In genomic region chr7:50197547-50197946, GRCh38 we compare ENCODE assay signal across 9 cellular contexts.
DNase-seq lines count a peak whose midpoint lies in the region; ATAC-seq, FAIRE-seq and TF ChIP-seq lines count a peak whose summit lies in the region.
"Had no signal": no experiment of that assay in that cellular context is flagged by ENCODE, and none has a peak within 500 bp of the region (broad histone marks: within the 10 kb centered on the region; RNA-seq: fewer than 3 reads in every experiment).

No MANE protein-coding gene starts in this region.

- no peak overlapping the region for H3K4me3 ChIP-seq in kidney (ENCODE audit: low read length in 2 of 2)
- no peak overlapping the region for H3K4me3 ChIP-seq in SK-N-SH (ENCODE audit: low read depth in 2 of 2, low read length in 1 of 2)
- no peak overlapping the region for H3K4me3 ChIP-seq in breast epithelium

- no peaks in the 10 kb centered on the region for H3F3A ChIP-seq in SK-N-SH (replicated peaks; ENCODE audit: insufficient read depth)

- H3K27me3 ChIP-seq in SK-N-SH (ENCODE audit: insufficient read depth) (no peaks in the 10 kb centered on the region), breast epithelium (peaks cover 0 to under 1% of the 10 kb centered on the region in 2 donors)

- no peak for TF ChIP-seq CTCF in WTC11 (IDR thresholded peaks at IDR 0.05)
- TF ChIP-seq CTCF in kidney (IDR thresholded peaks at IDR 0.05; ENCODE audit: borderline replicate concordance, extremely low read depth, insufficient read depth), result no peak
- no peak for TF ChIP-seq CTCF in SK-N-SH (IDR thresholded peaks at IDR 0.05)
- no peak for TF ChIP-seq CTCF in breast epithelium (IDR thresholded peaks at IDR 0.05)

- no peaks in the 10 kb centered on the region for H3K36me3 Mint-ChIP-seq in WTC11
- H3K36me3 Mint-ChIP-seq: IgD-negative memory B cell had no signal

- H3K4me3 Mint-ChIP-seq in WTC11, result no peak overlapping the region

- H3K79me2 ChIP-seq in SK-N-SH (ENCODE audit: insufficient read depth), result no peaks in the 10 kb centered on the region

- CTCF ChIA-PET in WTC11 (lab: Charles Lee) (interaction anchor here (0.9 kb wide), 1 partner anchor 105 kb away, joined by 3 read pairs; no protein-coding TSS in a partner anchor), SK-N-SH (lab: Yijun Ruan, JAX) (interaction anchor here (4.4 kb wide), 1 partner anchor 8 kb away, joined by 20 read pairs; no protein-coding TSS in a partner anchor)

- POLR2A ChIA-PET in WTC11 (lab: Charles Lee) (no interaction called here), SK-N-SH (lab: Yijun Ruan, JAX) (no interaction called here)

- no peak for FAIRE-seq in kidney (lab: Jason Lieb, UNC)

- no peaks in the 10 kb centered on the region for H3K9me3 Mint-ChIP-seq in WTC11
- H3K9me3 Mint-ChIP-seq: IgD-negative memory B cell had no signal

- ATAC-seq in GM18909 (IDR thresholded peaks at IDR 0.05; ENCODE audit: poor library complexity, unreplicated experiment) (peak; percentile 87), HG02938 (IDR thresholded peaks at IDR 0.05; ENCODE audit: unreplicated experiment) (peak; percentile 75), WTC11 (peak; percentile 99)

- no peak for TF ChIP-seq RAD21 in SK-N-SH (IDR thresholded peaks at IDR 0.05; ENCODE audit: low read length)

- H3K27me3 Mint-ChIP-seq in WTC11 (ENCODE audit: low read depth), result no peaks in the 10 kb centered on the region
- H3K27me3 Mint-ChIP-seq: IgD-negative memory B cell had no signal

- no peaks in the 10 kb centered on the region for H4K20me1 ChIP-seq in SK-N-SH (ENCODE audit: insufficient read depth)

- intact Hi-C loops in kidney (cut with DNase I), result no loop called here
- intact Hi-C loops in breast epithelium (cut with DNase I; ENCODE audit: low total_unique reads), result no loop called here

- H3K27ac ChIP-seq in kidney (ENCODE audit: low read depth in 2 of 2, low read length in 2 of 2) (no peak overlapping the region), SK-N-SH (ENCODE audit: low read depth in 2 of 2, low read length in 1 of 2) (no peak overlapping the region), breast epithelium (no peak overlapping the region)

- H3K4me1 ChIP-seq in kidney (ENCODE audit: control insufficient read depth in 1 of 2, insufficient read depth in 1 of 2, low read depth in 1 of 2, low read length in 2 of 2) (no peaks in the 10 kb centered on the region), SK-N-SH (ENCODE audit: control insufficient read depth in 1 of 2, insufficient read depth in 2 of 2, low read depth in 1 of 2, low read length in 1 of 2) (no peaks in the 10 kb centered on the region), breast epithelium (no peaks in the 10 kb centered on the region)

- 40% methylated on average over 9 of the region's 9 CpGs for WGBS in SK-N-SH (ENCODE audit: low lambda C conversion rate)

- no peak overlapping the region for H2AFZ ChIP-seq in SK-N-SH (ENCODE audit: low read depth)

- no peak for TF ChIP-seq EP300 in SK-N-SH (IDR thresholded peaks at IDR 0.05; ENCODE audit: borderline replicate concordance in 1 of 2, low read depth in 1 of 2, low read length in 1 of 2)

- H3K9ac ChIP-seq in kidney (ENCODE audit: low read length in 2 of 2) (no peak overlapping the region), SK-N-SH (no peak overlapping the region)

- no peak for TF ChIP-seq POLR2A in breast epithelium (IDR thresholded peaks at IDR 0.05)

- H3K9me3 ChIP-seq in kidney (ENCODE audit: control insufficient read depth in 1 of 2, low read length in 2 of 2) (no peaks in the 10 kb centered on the region), SK-N-SH (no peaks in the 10 kb centered on the region), breast epithelium (no peaks in the 10 kb centered on the region)

- H3K4me1 Mint-ChIP-seq in WTC11, result peaks cover 8% of the 10 kb centered on the region

- no peak overlapping the region for H3K27ac Mint-ChIP-seq in WTC11
- H3K27ac Mint-ChIP-seq: IgD-negative memory B cell had no signal

- H3K36me3 ChIP-seq in kidney (ENCODE audit: control insufficient read depth in 1 of 2, insufficient read depth in 2 of 2, low read length in 2 of 2), result no peaks in the 10 kb centered on the region
- no peaks in the 10 kb centered on the region for H3K36me3 ChIP-seq in SK-N-SH (replicated peaks in 1 of 2; ENCODE audit: control insufficient read depth in 1 of 2, insufficient read depth in 2 of 2, low read length in 1 of 2)
- H3K36me3 ChIP-seq in breast epithelium, result no peaks in the 10 kb centered on the region

- H3K4me2 ChIP-seq in SK-N-SH, result no peak overlapping the region

- DNase-seq in WTC11 (ENCODE audit: low spot score), result peak; percentile 50
- DNase-seq in kidney, result peak; percentile 65
- DNase-seq in SK-N-SH, result no peak
- no peak for DNase-seq in cortex of kidney (lab: John Stamatoyannopoulos, UW)
- no peak for DNase-seq in UCSD-AML1 (lab: John Stamatoyannopoulos, UW; ENCODE audit: unreplicated experiment)
- DNase-seq in breast epithelium (ENCODE audit: low spot score in 2 of 2), result no peak

- H3K9me2 ChIP-seq in SK-N-SH, result no peaks in the 10 kb centered on the region

TF ChIP-seq in WTC11, 78 proteins besides CTCF, POLR2A, EP300 and RAD21 (continues in another document):
- no peak for TF ChIP-seq E2F1 (CRISPR knock-in tag; IDR thresholded peaks at IDR 0.05)
- no peak for TF ChIP-seq HMGA2 (CRISPR knock-in tag; IDR thresholded peaks at IDR 0.05)
- no peak for TF ChIP-seq ATF2 (CRISPR knock-in tag; IDR thresholded peaks at IDR 0.05; ENCODE audit: borderline replicate concordance, low read depth)

TF ChIP-seq in SK-N-SH, 30 proteins besides CTCF, POLR2A, EP300 and RAD21 (continues in another document):
- no peak for TF ChIP-seq YY1 (IDR thresholded peaks at IDR 0.05; ENCODE audit: low read depth)
- no peak for TF ChIP-seq FOXJ3 (CRISPR knock-in tag; IDR thresholded peaks at IDR 0.05)
- TF ChIP-seq SMC3 (IDR thresholded peaks at IDR 0.05; ENCODE audit: low read depth, low read length), result no peak
- no peak for TF ChIP-seq USF1 (IDR thresholded peaks at IDR 0.05; ENCODE audit: borderline replicate concordance, low read depth)
- TF ChIP-seq PBX3 (IDR thresholded peaks at IDR 0.05), result no peak
- TF ChIP-seq ZBTB33 (IDR thresholded peaks at IDR 0.05; ENCODE audit: borderline replicate concordance, low read depth), result no peak
- TF ChIP-seq POLR2AphosphoS5 (IDR thresholded peaks at IDR 0.05; ENCODE audit: low read depth, low read length), result no peak
- no peak for TF ChIP-seq CHD2 (IDR thresholded peaks at IDR 0.05; ENCODE audit: low read length, partially characterized antibody)
- no peak for TF ChIP-seq GABPA (IDR thresholded peaks at IDR 0.05; ENCODE audit: low read depth)
- no peak for TF ChIP-seq TEAD4 (IDR thresholded peaks at IDR 0.05; ENCODE audit: borderline replicate concordance, insufficient read depth)
- TF ChIP-seq MXI1 (IDR thresholded peaks at IDR 0.05; ENCODE audit: low read depth, low read length), result no peak
- no peak for TF ChIP-seq GATA2 (CRISPR knock-in tag; IDR thresholded peaks at IDR 0.05)
- TF ChIP-seq JUND (IDR thresholded peaks at IDR 0.05), result no peak
- TF ChIP-seq RFX5 (IDR thresholded peaks at IDR 0.05; ENCODE audit: low read length), result no peak
- no peak for TF ChIP-seq MAX (IDR thresholded peaks at IDR 0.05; ENCODE audit: low read depth)
- no peak for TF ChIP-seq IRF3 (IDR thresholded peaks at IDR 0.05; ENCODE audit: low read depth, low read length)
- TF ChIP-seq TCF12 (IDR thresholded peaks at IDR 0.05), result no peak
- TF ChIP-seq NRF1 (IDR thresholded peaks at IDR 0.05; ENCODE audit: low read depth, low read length), result no peak
- TF ChIP-seq TAF1 (IDR thresholded peaks at IDR 0.05; ENCODE audit: borderline replicate concordance, low read depth, low read length), result no peak

Comparison
In these comparisons a context has a peak if more than half of its experiments do, and no peak if none do; other contexts are left out.
1. DNase-seq: peak in WTC11 (single experiment) and kidney (single experiment); none in SK-N-SH (single experiment), cortex of kidney (single experiment), UCSD-AML1 (single experiment) and breast epithelium (0 of 2).
2. Peak in every context shown above with its lines, with median percentiles within 50 percentile points of each other: ATAC-seq.